37 cellular contexts compared by ENCODE assay signal in the genomic region with DNA sequence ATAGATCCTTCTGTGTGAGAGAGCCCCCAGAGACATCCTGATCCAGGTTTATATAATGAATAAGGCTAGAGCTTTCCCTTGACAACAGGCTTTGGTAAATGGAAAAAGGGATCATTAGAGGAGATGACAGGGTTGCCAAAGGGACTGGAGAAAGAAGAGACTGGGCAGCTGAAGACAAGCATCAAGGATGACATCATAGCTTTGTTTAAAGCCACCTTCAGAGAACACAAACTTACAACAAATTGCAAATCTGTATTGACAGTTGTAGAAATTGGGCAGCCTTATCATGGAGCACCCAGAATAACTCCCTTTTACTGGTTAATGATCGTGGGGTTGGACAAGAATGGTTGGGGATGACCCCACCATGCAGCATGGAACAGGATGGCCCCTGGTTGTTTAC. TPM values are rescaled to one million over a fixed set of nuclear protein-coding genes. Genes with fewer than 3 reads are reported as not detected.
"Had no signal": no experiment of that assay in that cellular context is flagged by ENCODE, and none has a peak within 500 bp of the region (broad histone marks: within the 10 kb centered on the region; RNA-seq: fewer than 3 reads in every experiment).

No MANE protein-coding gene starts in this region.

- DNase-seq: activated CD4-positive, alpha-beta memory T cell treated with anti-CD3 and anti-CD28 coated beads, Interleukin-2, amount 10 ng/mL, durations not matched to agents 7 days and 5 days; activated CD4-positive, alpha-beta T cell treated with anti-CD3 and anti-CD28 coated beads for 1 hour; activated CD4-positive, alpha-beta T cell treated with anti-CD3 and anti-CD28 coated beads for 36 hours; activated CD4-positive, alpha-beta T cell treated with anti-CD3 and anti-CD28 coated beads for 48 hours; activated CD4-positive, alpha-beta T cell treated with anti-CD3 and anti-CD28 coated beads, Interleukin-2, amount 50 U/mL, for 48 hours; activated CD4-positive, CD25-positive, alpha-beta regulatory T cell; activated CD8-positive, alpha-beta memory T cell treated with anti-CD3 and anti-CD28 coated beads for 24 hours; activated CD8-positive, alpha-beta memory T cell treated with anti-CD3 and anti-CD28 coated beads, Interleukin-2, amount 10 ng/mL, durations not matched to agents 7 days and 5 days; activated CD8-positive, alpha-beta memory T cell treated with anti-CD3 and anti-CD28 coated beads, Interleukin-2, amount 50 U/mL, for 48 hours; activated CD8-positive, alpha-beta T cell treated with anti-CD3 and anti-CD28 coated beads, Interleukin-2, amount 10 ng/mL, durations not matched to agents 7 days and 5 days; activated effector memory CD4-positive, alpha-beta T cell treated with Interleukin-2 at 50 U/mL for 16 hours; activated gamma-delta T cell; activated naive CD4-positive, alpha-beta T cell treated with anti-CD3 and anti-CD28 coated beads, Interleukin-2, amount 10 ng/mL, durations not matched to agents 7 days and 5 days; activated naive CD4-positive, alpha-beta T cell treated with Interleukin-2 at 50 U/mL for 16 hours; activated naive CD8-positive, alpha-beta T cell treated with anti-CD3 and anti-CD28 coated beads, Interleukin-2, amount 10 ng/mL, durations not matched to agents 7 days and 5 days; activated naive CD8-positive, alpha-beta T cell treated with anti-CD3 and anti-CD28 coated beads, Interleukin-2, amount 50 U/mL, for 24 hours; activated T-cell treated with anti-CD3 and anti-CD28 coated beads, Interleukin-2, amount 50 U/mL, for 24 hours; activated T-cell treated with anti-CD3 and anti-CD28 coated beads, Interleukin-2, amount 50 U/mL, for 48 hours; amygdala; anterior cingulate cortex; caudate nucleus; cerebellar nuclear complex; T-helper 1 cell; T-helper 2 cell; T-helper 9 cell had no signal

- H3K4me1 Mint-ChIP-seq: activated CD8-positive, alpha-beta memory T cell treated with anti-CD3 and anti-CD28 coated beads, Interleukin-2, amount 10 ng/mL, durations not matched to agents 7 days and 5 days; activated naive CD4-positive, alpha-beta T cell treated with anti-CD3 and anti-CD28 coated beads, Interleukin-2, amount 50 U/mL, for 24 hours; activated naive CD8-positive, alpha-beta T cell treated with anti-CD3 and anti-CD28 coated beads, Interleukin-2, amount 10 ng/mL, durations not matched to agents 7 days and 5 days; activated naive CD8-positive, alpha-beta T cell treated with anti-CD3 and anti-CD28 coated beads, Interleukin-2, amount 50 U/mL, for 24 hours; central memory CD8-positive, alpha-beta T cell had no signal

- ATAC-seq: activated CD4-positive, alpha-beta T cell treated with anti-CD3 and anti-CD28 coated beads for 36 hours; activated CD4-positive, CD25-positive, alpha-beta regulatory T cell treated with anti-CD3 and anti-CD28 coated beads, Interleukin-2, amount 50 U/mL, for 24 hours; activated CD8-positive, alpha-beta memory T cell treated with anti-CD3 and anti-CD28 coated beads, Interleukin-2, amount 10 ng/mL, durations not matched to agents 7 days and 5 days; activated CD8-positive, alpha-beta T cell treated with anti-CD3 and anti-CD28 coated beads, Interleukin-2, amount 10 ng/mL, durations not matched to agents 7 days and 5 days; activated naive CD8-positive, alpha-beta T cell treated with anti-CD3 and anti-CD28 coated beads, Interleukin-2, amount 50 U/mL, for 24 hours; WTC11 had no signal

- H3K4me3 Mint-ChIP-seq: activated CD4-positive, alpha-beta memory T cell treated with anti-CD3 and anti-CD28 coated beads, Interleukin-2, amount 10 ng/mL, durations not matched to agents 7 days and 5 days; activated CD4-positive, alpha-beta T cell treated with anti-CD3 and anti-CD28 coated beads for 36 hours; activated CD8-positive, alpha-beta memory T cell treated with anti-CD3 and anti-CD28 coated beads, Interleukin-2, amount 10 ng/mL, durations not matched to agents 7 days and 5 days; activated CD8-positive, alpha-beta T cell treated with anti-CD3 and anti-CD28 coated beads, Interleukin-2, amount 10 ng/mL, durations not matched to agents 7 days and 5 days; activated naive CD4-positive, alpha-beta T cell treated with anti-CD3 and anti-CD28 coated beads, Interleukin-2, amount 10 ng/mL, durations not matched to agents 7 days and 5 days; activated naive CD4-positive, alpha-beta T cell treated with anti-CD3 and anti-CD28 coated beads, Interleukin-2, amount 50 U/mL, for 24 hours; activated naive CD8-positive, alpha-beta T cell; activated naive CD8-positive, alpha-beta T cell treated with anti-CD3 and anti-CD28 coated beads, Interleukin-2, amount 10 ng/mL, durations not matched to agents 7 days and 5 days; activated naive CD8-positive, alpha-beta T cell treated with anti-CD3 and anti-CD28 coated beads, Interleukin-2, amount 50 U/mL, for 24 hours; activated T-cell treated with anti-CD3 and anti-CD28 coated beads, Interleukin-2, amount 50 U/mL, for 24 hours; brain; central memory CD8-positive, alpha-beta T cell; T-helper 1 cell treated with Interleukin-12 subunit alpha and Interleukin-12 subunit beta and Interleukin-4 antibody, amounts not matched to agents 30 μg/mL and 1 μg/mL, for 36 hours; T-helper 2 cell treated with Interferon-gamma antibody and Interleukin-4, amounts not matched to agents 5 μg/mL and 100 μg/mL, for 36 hours; WTC11 had no signal

- H3K9me3 ChIP-seq: ascending aorta had no signal

- H3K27ac Mint-ChIP-seq: activated CD4-positive, alpha-beta memory T cell treated with anti-CD3 and anti-CD28 coated beads, Interleukin-2, amount 10 ng/mL, durations not matched to agents 7 days and 5 days; activated CD4-positive, alpha-beta T cell treated with anti-CD3 and anti-CD28 coated beads for 36 hours; activated CD8-positive, alpha-beta memory T cell treated with anti-CD3 and anti-CD28 coated beads, Interleukin-2, amount 10 ng/mL, durations not matched to agents 7 days and 5 days; activated CD8-positive, alpha-beta T cell treated with anti-CD3 and anti-CD28 coated beads, Interleukin-2, amount 10 ng/mL, durations not matched to agents 7 days and 5 days; activated naive CD4-positive, alpha-beta T cell treated with anti-CD3 and anti-CD28 coated beads, Interleukin-2, amount 10 ng/mL, durations not matched to agents 7 days and 5 days; activated naive CD4-positive, alpha-beta T cell treated with anti-CD3 and anti-CD28 coated beads, Interleukin-2, amount 50 U/mL, for 24 hours; activated naive CD8-positive, alpha-beta T cell; activated naive CD8-positive, alpha-beta T cell treated with anti-CD3 and anti-CD28 coated beads, Interleukin-2, amount 10 ng/mL, durations not matched to agents 7 days and 5 days; activated naive CD8-positive, alpha-beta T cell treated with anti-CD3 and anti-CD28 coated beads, Interleukin-2, amount 50 U/mL, for 24 hours; activated T-cell treated with anti-CD3 and anti-CD28 coated beads, Interleukin-2, amount 50 U/mL, for 24 hours; activated T-helper 2 cell treated with anti-CD3 and anti-CD28 coated beads, Interferon-gamma antibody, Interleukin-2, Interleukin-4, amounts not matched to agents 10 μg/mL and 5 μg/mL and 100 μg/mL, durations not matched to agents 14 hours and 24 hours and 36 hours; brain; T-helper 1 cell treated with Interleukin-12 subunit alpha and Interleukin-12 subunit beta and Interleukin-4 antibody, amounts not matched to agents 30 μg/mL and 1 μg/mL, for 36 hours; T-helper 2 cell treated with Interferon-gamma antibody and Interleukin-4, amounts not matched to agents 5 μg/mL and 100 μg/mL, for 36 hours; WTC11 had no signal

- H3K36me3 ChIP-seq: ascending aorta, cardiac muscle cell had no signal

- H3K36me3 Mint-ChIP-seq: activated naive CD4-positive, alpha-beta T cell treated with anti-CD3 and anti-CD28 coated beads, Interleukin-2, amount 10 ng/mL, durations not matched to agents 7 days and 5 days; activated naive CD4-positive, alpha-beta T cell treated with anti-CD3 and anti-CD28 coated beads, Interleukin-2, amount 50 U/mL, for 24 hours; activated naive CD8-positive, alpha-beta T cell; activated naive CD8-positive, alpha-beta T cell treated with anti-CD3 and anti-CD28 coated beads, Interleukin-2, amount 10 ng/mL, durations not matched to agents 7 days and 5 days; brain; WTC11 had no signal

- H3K9me3 Mint-ChIP-seq: activated CD4-positive, alpha-beta memory T cell treated with anti-CD3 and anti-CD28 coated beads, Interleukin-2, amount 10 ng/mL, durations not matched to agents 7 days and 5 days; activated naive CD4-positive, alpha-beta T cell treated with anti-CD3 and anti-CD28 coated beads, Interleukin-2, amount 10 ng/mL, durations not matched to agents 7 days and 5 days; activated naive CD4-positive, alpha-beta T cell treated with anti-CD3 and anti-CD28 coated beads, Interleukin-2, amount 50 U/mL, for 24 hours; activated naive CD8-positive, alpha-beta T cell treated with anti-CD3 and anti-CD28 coated beads, Interleukin-2, amount 10 ng/mL, durations not matched to agents 7 days and 5 days; activated naive CD8-positive, alpha-beta T cell treated with anti-CD3 and anti-CD28 coated beads, Interleukin-2, amount 50 U/mL, for 24 hours; activated T-cell treated with anti-CD3 and anti-CD28 coated beads, Interleukin-2, amount 50 U/mL, for 24 hours; activated T-helper 2 cell treated with anti-CD3 and anti-CD28 coated beads, Interferon-gamma antibody, Interleukin-2, Interleukin-4, amounts not matched to agents 10 μg/mL and 5 μg/mL and 100 μg/mL, durations not matched to agents 14 hours and 24 hours and 36 hours; central memory CD8-positive, alpha-beta T cell; T-helper 1 cell treated with Interleukin-12 subunit alpha and Interleukin-12 subunit beta and Interleukin-4 antibody, amounts not matched to agents 30 μg/mL and 1 μg/mL, for 36 hours; T-helper 2 cell treated with Interferon-gamma antibody and Interleukin-4, amounts not matched to agents 5 μg/mL and 100 μg/mL, for 36 hours had no signal

- H3K4me3 ChIP-seq: ascending aorta, cardiac muscle cell had no signal

- H3K27ac ChIP-seq: ascending aorta, cardiac muscle cell, VCaP had no signal

RNA-seq across cellular contexts. Expression of a gene that starts 3.7 kb away (rescaled TPM):
- total RNA-seq: activated CD4-positive, alpha-beta memory T cell treated with anti-CD3 and anti-CD28 coated beads, Interleukin-2, amount 10 ng/mL, durations not matched to agents 7 days and 5 days; activated CD4-positive, alpha-beta T cell treated with anti-CD3 and anti-CD28 coated beads for 36 hours; activated CD8-positive, alpha-beta memory T cell treated with anti-CD3 and anti-CD28 coated beads, Interleukin-2, amount 10 ng/mL, durations not matched to agents 7 days and 5 days; activated CD8-positive, alpha-beta T cell treated with anti-CD3 and anti-CD28 coated beads, Interleukin-2, amount 10 ng/mL, durations not matched to agents 7 days and 5 days; activated naive CD8-positive, alpha-beta T cell treated with anti-CD3 and anti-CD28 coated beads, Interleukin-2, amount 10 ng/mL, durations not matched to agents 7 days and 5 days; activated T-helper 2 cell treated with anti-CD3 and anti-CD28 coated beads, Interferon-gamma antibody, Interleukin-2, Interleukin-4, amounts not matched to agents 10 μg/mL and 5 μg/mL and 100 μg/mL, durations not matched to agents 14 hours and 24 hours and 36 hours; ascending aorta had no signal
